In genomic region chr2:147541314-147541713, GRCh38 we compare ENCODE assay signal across 33 cellular contexts.
"Had no signal": no experiment of that assay in that cellular context is flagged by ENCODE, and none has a peak within 500 bp of the region (broad histone marks: within the 10 kb centered on the region; RNA-seq: fewer than 3 reads in every experiment).

No MANE protein-coding gene starts in this region.

- H3K4me3 Mint-ChIP-seq: activated CD4-positive, alpha-beta T cell treated with anti-CD3 and anti-CD28 coated beads, Interleukin-2, amount 10 ng/mL, durations not matched to agents 24 days and 14 days; activated CD8-positive, alpha-beta T cell treated with anti-CD3 and anti-CD28 coated beads for 36 hours; activated naive CD8-positive, alpha-beta T cell treated with anti-CD3 and anti-CD28 coated beads for 36 hours; activated T-cell treated with anti-CD3 and anti-CD28 coated beads, Interleukin-2, amount 50 U/mL, for 72 hours; activated T-helper 17 cell treated with anti-CD3 and anti-CD28 coated beads, Interleukin-2, amount 50 U/mL, for 72 hours; IgD-negative memory B cell had no signal

- H3K27me3 Mint-ChIP-seq: activated CD4-positive, alpha-beta T cell treated with anti-CD3 and anti-CD28 coated beads, Interleukin-2, amount 10 ng/mL, durations not matched to agents 24 days and 14 days; activated CD8-positive, alpha-beta T cell treated with anti-CD3 and anti-CD28 coated beads for 36 hours; activated naive CD8-positive, alpha-beta T cell treated with anti-CD3 and anti-CD28 coated beads for 36 hours; activated T-helper 17 cell treated with anti-CD3 and anti-CD28 coated beads, Interleukin-2, amount 50 U/mL, for 72 hours; IgD-negative memory B cell had no signal

- H3K9me3 Mint-ChIP-seq: activated CD8-positive, alpha-beta T cell treated with anti-CD3 and anti-CD28 coated beads for 36 hours; activated naive CD8-positive, alpha-beta T cell treated with anti-CD3 and anti-CD28 coated beads for 36 hours; IgD-negative memory B cell had no signal

- DNase-seq: activated CD4-positive, alpha-beta T cell treated with anti-CD3 and anti-CD28 coated beads, Interleukin-2, amount 10 ng/mL, durations not matched to agents 24 days and 14 days; activated CD4-positive, alpha-beta T cell treated with anti-CD3 and anti-CD28 coated beads, Interleukin-2, amount 50 U/mL, for 4 hours; activated CD8-positive, alpha-beta T cell treated with anti-CD3 and anti-CD28 coated beads for 36 hours; activated effector memory CD4-positive, alpha-beta T cell treated with anti-CD3 and anti-CD28 coated beads, Interleukin-2, amount 50 U/mL, for 16 hours; activated naive CD4-positive, alpha-beta T cell; activated naive CD4-positive, alpha-beta T cell treated with anti-CD3 and anti-CD28 coated beads, Interleukin-2, amount 50 U/mL, for 16 hours; activated naive CD8-positive, alpha-beta T cell treated with anti-CD3 and anti-CD28 coated beads for 36 hours; activated T-cell treated with anti-CD3 and anti-CD28 coated beads, Interleukin-2, amount 50 U/mL, for 1 hour; activated T-cell treated with anti-CD3 and anti-CD28 coated beads, Interleukin-2, amount 50 U/mL, for 72 hours; adrenal gland; body of pancreas; caudate nucleus; Karpas-422; KBM-7; MG63; NCI-H1092; NCI-H1436 treated with DMSO at 0.1 percent for 48 hours; NCI-H1694 treated with DMSO at 0.1 percent for 48 hours; NCI-H2029 treated with DMSO at 0.1 percent for 48 hours; NCI-H2107; NCI-H2171 treated with DMSO at 0.1 percent for 48 hours; NCI-H2227 treated with DMSO at 0.1 percent for 48 hours; NCI-H524; NCI-H69; NK-92 treated with Interleukin-12 subunit alpha and Interleukin-12 subunit beta, amount 100 ng/mL, for 24 hours; PC-3; Peyer's patch; RPMI8226; SHP77 treated with DMSO at 0.1 percent for 48 hours; SK-N-SH; T-helper 9 cell had no signal

- H3K4me1 Mint-ChIP-seq: activated naive CD8-positive, alpha-beta T cell treated with anti-CD3 and anti-CD28 coated beads for 36 hours; activated T-helper 17 cell treated with anti-CD3 and anti-CD28 coated beads, Interleukin-2, amount 50 U/mL, for 72 hours; IgD-negative memory B cell had no signal

- H3K36me3 Mint-ChIP-seq: activated naive CD8-positive, alpha-beta T cell treated with anti-CD3 and anti-CD28 coated beads for 36 hours had no signal

- H3K27ac Mint-ChIP-seq: activated CD4-positive, alpha-beta T cell treated with anti-CD3 and anti-CD28 coated beads, Interleukin-2, amount 10 ng/mL, durations not matched to agents 24 days and 14 days; activated CD8-positive, alpha-beta T cell treated with anti-CD3 and anti-CD28 coated beads for 36 hours; activated naive CD8-positive, alpha-beta T cell treated with anti-CD3 and anti-CD28 coated beads for 36 hours; activated T-cell treated with anti-CD3 and anti-CD28 coated beads, Interleukin-2, amount 50 U/mL, for 72 hours; activated T-helper 17 cell treated with anti-CD3 and anti-CD28 coated beads, Interleukin-2, amount 50 U/mL, for 72 hours; IgD-negative memory B cell had no signal

- ATAC-seq: activated CD8-positive, alpha-beta T cell treated with anti-CD3 and anti-CD28 coated beads for 36 hours; activated T-cell treated with anti-CD3 and anti-CD28 coated beads, Interleukin-2, amount 50 U/mL, for 72 hours; activated T-helper 17 cell treated with anti-CD3 and anti-CD28 coated beads, Interleukin-2, amount 50 U/mL, for 72 hours; body of pancreas; PC-3 had no signal
